ENCODE assay signal across 30 cellular contexts in genomic region chrX:118779581-118779980, GRCh38. TPM values are rescaled to one million over a fixed set of nuclear protein-coding genes. Genes with fewer than 3 reads are reported as not detected.
"Had no signal": no experiment of that assay in that cellular context is flagged by ENCODE, and none has a peak within 500 bp of the region (broad histone marks: within the 10 kb centered on the region; RNA-seq: fewer than 3 reads in every experiment).

No MANE protein-coding gene starts in this region.

- ATAC-seq: activated naive CD8-positive, alpha-beta T cell treated with anti-CD3 and anti-CD28 coated beads, Interleukin-2, amount 50 U/mL, for 24 hours; gastroesophageal sphincter; pancreas; stimulated activated naive B cell treated with anti-CD40 and anti-IgM and Interleukin-4, amounts not matched to agents 10 μg/mL and 1 μg/mL and 100 μg/mL, for 72 hours; T-cell; upper lobe of right lung had no signal

- H3K9me3 ChIP-seq: gastroesophageal sphincter, pancreas, prostate gland, sigmoid colon, stomach, suprapubic skin, tibial artery, upper lobe of right lung had no signal

- H3K27ac ChIP-seq: coronary artery, dorsolateral prefrontal cortex, hepatocyte, pancreas, prostate gland, suprapubic skin, upper lobe of right lung had no signal

- H3K4me3 ChIP-seq: coronary artery, dorsolateral prefrontal cortex, gastroesophageal sphincter, hepatocyte, pancreas, prostate gland, sigmoid colon, stomach, suprapubic skin, tibial artery, upper lobe of right lung had no signal

- H3K4me2 ChIP-seq: hepatocyte had no signal

- DNase-seq: activated B cell treated with CpG ODN at 0.5 μM for 24 hours; activated CD4-positive, alpha-beta T cell treated with anti-CD3 and anti-CD28 coated beads for 4 hours; activated CD4-positive, alpha-beta T cell treated with anti-CD3 and anti-CD28 coated beads, Interleukin-2, amount 50 U/mL, for 4 hours; activated CD8-positive, alpha-beta memory T cell treated with anti-CD3 and anti-CD28 coated beads for 24 hours; activated naive CD8-positive, alpha-beta T cell treated with anti-CD3 and anti-CD28 coated beads, Interleukin-2, amount 50 U/mL, for 24 hours; amygdala; dorsolateral prefrontal cortex; effector memory CD4-positive, alpha-beta T cell; left cardiac atrium; naive B cell; nephron progenitor cell; pancreas; sigmoid colon; small intestine; stimulated activated CD4-positive, alpha-beta T cell treated with anti-CD3 and anti-CD28 coated beads, Interleukin-1b, Interleukin-23, amount 100 ng/mL, for 48 hours; stimulated activated CD4-positive, alpha-beta T cell treated with anti-CD3 and anti-CD28 coated beads, Interleukin-4, amount 100 ng/mL, for 4 hours; stimulated activated CD8-positive, alpha-beta memory T cell treated with anti-CD3 and anti-CD28 coated beads, Interleukin-4, amount 100 ng/mL, for 48 hours; stimulated activated naive B cell treated with anti-CD40 and anti-IgM and Interleukin-4, amounts not matched to agents 10 μg/mL and 1 μg/mL and 100 μg/mL, for 72 hours; stomach; T-cell; tibial artery; upper lobe of right lung had no signal

- H3K4me1 ChIP-seq: pancreas, prostate gland, stomach, suprapubic skin, upper lobe of right lung had no signal

- H2AFZ ChIP-seq: hepatocyte had no signal

- FAIRE-seq: bronchial epithelial cell, keratinocyte, small intestine had no signal

- H3K27me3 ChIP-seq: gastroesophageal sphincter, hepatocyte, pancreas, sigmoid colon, stomach, suprapubic skin, tibial artery, upper lobe of right lung had no signal

- H3K79me2 ChIP-seq: hepatocyte had no signal

- H3K36me3 ChIP-seq: pancreas, prostate gland, sigmoid colon, suprapubic skin, tibial artery, upper lobe of right lung had no signal

RNA-seq across cellular contexts. Expression of gene ZCCHC12, which starts 44.0 kb away (rescaled TPM):
- total RNA-seq: activated B cell treated with CpG ODN at 0.5 μM for 24 hours; left cardiac atrium; suprapubic skin; T-helper 2 cell treated with Interferon-gamma antibody and Interleukin-4, amounts not matched to agents 100 ng/mL and 5 ng/mL, for 36 hours had no signal
- polyA plus RNA-seq: keratinocyte had no signal

RNA-seq across cellular contexts. Expression of gene IL13RA1, which starts 52.2 kb away (rescaled TPM):
- total RNA-seq: T-helper 2 cell treated with Interferon-gamma antibody and Interleukin-4, amounts not matched to agents 100 ng/mL and 5 ng/mL, for 36 hours had no signal
